26 cellular contexts compared by ENCODE assay signal in the genomic region with DNA sequence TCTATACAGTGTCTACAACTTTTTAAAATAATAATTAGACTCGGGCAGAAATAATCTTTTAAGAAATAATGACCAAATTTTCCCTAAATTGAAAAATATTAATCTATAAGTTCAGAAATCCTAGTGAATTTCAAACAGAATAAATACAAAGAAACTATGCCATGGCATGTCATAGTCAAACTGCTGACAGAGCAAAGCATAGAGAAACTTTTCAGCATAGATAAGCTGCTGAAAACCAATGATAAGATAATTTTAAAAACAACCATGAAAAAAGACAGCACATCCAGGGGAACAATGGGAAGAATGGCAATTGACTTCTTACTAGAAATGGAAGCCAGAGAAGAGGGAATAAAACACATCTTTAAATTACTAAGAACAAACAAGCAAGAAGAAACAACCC. TPM values are rescaled to one million over a fixed set of nuclear protein-coding genes. Genes with fewer than 3 reads are reported as not detected.
"Had no signal": no experiment of that assay in that cellular context is flagged by ENCODE, and none has a peak within 500 bp of the region (broad histone marks: within the 10 kb centered on the region; RNA-seq: fewer than 3 reads in every experiment).

No MANE protein-coding gene starts in this region.

- H3K4me3 ChIP-seq: cardiac muscle cell, SK-N-MC had no signal

- ATAC-seq: activated CD4-positive, alpha-beta T cell treated with anti-CD3 and anti-CD28 coated beads for 36 hours; activated T-helper 17 cell treated with anti-CD3 and anti-CD28 coated beads, Interleukin-2, amount 50 U/mL, for 72 hours; Panc1; Right ventricle myocardium inferior had no signal

- H3K27me3 ChIP-seq: brain microvascular endothelial cell, cardiac muscle cell had no signal

- H3K36me3 ChIP-seq: brain microvascular endothelial cell, cardiac muscle cell, WERI-Rb-1 had no signal

- H3K27ac ChIP-seq: brain microvascular endothelial cell, cardiac muscle cell, SK-N-MC, WERI-Rb-1 had no signal

- DNase-seq: activated CD4-positive, alpha-beta memory T cell treated with anti-CD3 and anti-CD28 coated beads, Interleukin-2, amount 10 ng/mL, durations not matched to agents 7 days and 5 days; activated CD4-positive, alpha-beta T cell treated with anti-CD3 and anti-CD28 coated beads for 36 hours; activated CD4-positive, alpha-beta T cell treated with anti-CD3 and anti-CD28 coated beads, Interleukin-2, amount 50 U/mL, for 1 hour; activated gamma-delta T cell; activated naive CD4-positive, alpha-beta T cell treated with anti-CD3 and anti-CD28 coated beads, Interleukin-2, amount 10 ng/mL, durations not matched to agents 7 days and 5 days; activated naive CD8-positive, alpha-beta T cell treated with anti-CD3 and anti-CD28 coated beads for 36 hours; activated T-cell treated with anti-CD3 and anti-CD28 coated beads for 4 hours; activated T-cell treated with anti-CD3 and anti-CD28 coated beads, Interleukin-2, amount 50 U/mL, for 48 hours; brain microvascular endothelial cell; NCI-H1417; NCI-H1930; NCI-H2171; NCI-H2227 treated with DMSO at 0.1 percent for 48 hours; NCI-H446 treated with DMSO at 0.1 percent for 48 hours; NCI-H524 treated with DMSO at 0.1 percent for 48 hours; NCI-H774; RPMI8226; T-cell; T1000; WERI-Rb-1 had no signal

RNA-seq across cellular contexts. Expression of a gene that starts 19.8 kb away (rescaled TPM):
- total RNA-seq: activated CD4-positive, alpha-beta memory T cell treated with anti-CD3 and anti-CD28 coated beads, Interleukin-2, amount 10 ng/mL, durations not matched to agents 7 days and 5 days; activated CD8-positive, alpha-beta memory T cell treated with anti-CD3 and anti-CD28 coated beads for 36 hours; activated naive CD8-positive, alpha-beta T cell treated with anti-CD3 and anti-CD28 coated beads for 36 hours; activated T-helper 17 cell treated with anti-CD3 and anti-CD28 coated beads, Interleukin-2, amount 50 U/mL, for 72 hours had no signal

RNA-seq across cellular contexts. Expression of a gene that starts 53.7 kb away (rescaled TPM):
- total RNA-seq: activated CD4-positive, alpha-beta memory T cell treated with anti-CD3 and anti-CD28 coated beads, Interleukin-2, amount 10 ng/mL, durations not matched to agents 7 days and 5 days; activated T-helper 17 cell treated with anti-CD3 and anti-CD28 coated beads, Interleukin-2, amount 50 U/mL, for 72 hours; cardiac muscle cell; Right ventricle myocardium inferior had no signal
- polyA plus RNA-seq: cardiac muscle cell had no signal
